Comparison of ENCODE assay signal across 1 cellular context in the genomic region with DNA sequence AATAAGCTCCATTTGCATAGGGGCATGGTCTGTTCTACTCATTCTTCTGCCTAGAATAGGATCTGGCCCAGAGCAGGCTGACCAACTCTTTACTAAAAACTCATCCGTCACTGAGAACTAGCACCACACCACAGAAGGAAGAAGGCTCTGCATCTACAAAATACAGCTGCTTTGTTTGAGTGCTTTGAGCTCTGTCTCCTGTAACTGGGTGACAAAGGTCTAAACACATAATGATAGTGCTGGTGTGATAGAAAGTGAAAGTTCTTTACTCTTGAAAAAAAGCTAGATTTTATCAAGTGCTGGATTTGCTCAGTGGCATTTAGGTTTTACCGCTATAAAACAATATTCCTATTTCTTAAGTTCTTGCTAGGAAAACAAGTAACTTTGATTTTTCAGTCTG.
TF ChIP-seq lines count a peak whose summit lies in the region.

No MANE protein-coding gene starts in this region.

TF ChIP-seq in GM12878, 131 proteins besides CTCF, POLR2A, EP300 and RAD21:
- TF ChIP-seq, protein P1, sequence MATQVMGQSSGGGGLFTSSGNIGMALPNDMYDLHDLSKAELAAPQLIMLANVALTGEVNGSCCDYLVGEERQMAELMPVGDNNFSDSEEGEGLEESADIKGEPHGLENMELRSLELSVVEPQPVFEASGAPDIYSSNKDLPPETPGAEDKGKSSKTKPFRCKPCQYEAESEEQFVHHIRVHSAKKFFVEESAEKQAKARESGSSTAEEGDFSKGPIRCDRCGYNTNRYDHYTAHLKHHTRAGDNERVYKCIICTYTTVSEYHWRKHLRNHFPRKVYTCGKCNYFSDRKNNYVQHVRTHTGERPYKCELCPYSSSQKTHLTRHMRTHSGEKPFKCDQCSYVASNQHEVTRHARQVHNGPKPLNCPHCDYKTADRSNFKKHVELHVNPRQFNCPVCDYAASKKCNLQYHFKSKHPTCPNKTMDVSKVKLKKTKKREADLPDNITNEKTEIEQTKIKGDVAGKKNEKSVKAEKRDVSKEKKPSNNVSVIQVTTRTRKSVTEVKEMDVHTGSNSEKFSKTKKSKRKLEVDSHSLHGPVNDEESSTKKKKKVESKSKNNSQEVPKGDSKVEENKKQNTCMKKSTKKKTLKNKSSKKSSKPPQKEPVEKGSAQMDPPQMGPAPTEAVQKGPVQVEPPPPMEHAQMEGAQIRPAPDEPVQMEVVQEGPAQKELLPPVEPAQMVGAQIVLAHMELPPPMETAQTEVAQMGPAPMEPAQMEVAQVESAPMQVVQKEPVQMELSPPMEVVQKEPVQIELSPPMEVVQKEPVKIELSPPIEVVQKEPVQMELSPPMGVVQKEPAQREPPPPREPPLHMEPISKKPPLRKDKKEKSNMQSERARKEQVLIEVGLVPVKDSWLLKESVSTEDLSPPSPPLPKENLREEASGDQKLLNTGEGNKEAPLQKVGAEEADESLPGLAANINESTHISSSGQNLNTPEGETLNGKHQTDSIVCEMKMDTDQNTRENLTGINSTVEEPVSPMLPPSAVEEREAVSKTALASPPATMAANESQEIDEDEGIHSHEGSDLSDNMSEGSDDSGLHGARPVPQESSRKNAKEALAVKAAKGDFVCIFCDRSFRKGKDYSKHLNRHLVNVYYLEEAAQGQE (IDR thresholded peaks at IDR 0.05; ENCODE audit: low read depth, low read length) = no peak
- TF ChIP-seq CEBPB (IDR thresholded peaks at IDR 0.05; ENCODE audit: borderline replicate concordance in 1 of 2, low read depth in 2 of 2, low read length in 2 of 2) = no peak
- no peak for TF ChIP-seq CREM (IDR thresholded peaks at IDR 0.05; ENCODE audit: low read depth)
- TF ChIP-seq GABPA (IDR thresholded peaks at IDR 0.05; ENCODE audit: low read depth) = no peak
- TF ChIP-seq ZNF24 (IDR thresholded peaks at IDR 0.05) = peak; percentile 97
